Comparison of ENCODE assay signal across 9 cellular contexts in the genomic region with DNA sequence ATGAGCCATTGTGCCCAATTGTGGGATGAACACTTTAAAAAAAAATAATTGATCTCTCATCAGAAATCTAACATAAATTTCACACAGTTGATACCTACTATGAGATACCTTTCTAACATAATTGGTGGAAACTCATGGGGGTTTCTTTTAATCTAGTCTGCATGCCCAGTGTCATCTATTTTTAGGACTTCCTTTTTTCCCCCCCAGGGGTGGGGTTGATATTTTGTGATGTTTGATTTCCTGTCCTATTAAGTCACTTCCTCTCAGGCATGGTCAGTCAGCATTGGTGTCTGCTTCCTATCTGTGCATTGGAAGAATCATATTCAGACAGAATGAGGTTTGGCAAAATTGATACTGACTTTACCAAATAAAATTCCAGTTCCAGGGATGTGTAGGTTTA.
DNase-seq lines count a peak whose midpoint lies in the region; ATAC-seq and TF ChIP-seq lines count a peak whose summit lies in the region.
"Had no signal": no experiment of that assay in that cellular context is flagged by ENCODE, and none has a peak within 500 bp of the region (broad histone marks: within the 10 kb centered on the region; RNA-seq: fewer than 3 reads in every experiment).

No MANE protein-coding gene starts in this region.

- H3K27me3 Mint-ChIP-seq in activated naive CD8-positive, alpha-beta T cell treated with anti-CD3 and anti-CD28 coated beads, Interleukin-2, amount 50 U/mL, for 24 hours, result no peaks in the 10 kb centered on the region
- H3K27me3 Mint-ChIP-seq in nephron (ENCODE audit: low read depth), result no peaks in the 10 kb centered on the region

- peak overlapping the region; percentile 56 for H3K9ac ChIP-seq in Loucy (ENCODE audit: low read depth, low read length, poor library complexity, severe bottlenecking)

- H3K9me2 ChIP-seq in Loucy (replicated peaks; ENCODE audit: low read depth, low read length), result no peaks in the 10 kb centered on the region

- H3K27me3 ChIP-seq in Loucy (ENCODE audit: insufficient read depth, low read length, poor library complexity, severe bottlenecking), result no peaks in the 10 kb centered on the region

- H3F3A ChIP-seq in Loucy (ENCODE audit: low read depth), result 0 out of 2 replicates have a peak, but pooled peaks cover 5% of the 10 kb centered on the region

- no peak overlapping the region for H2AFZ ChIP-seq in Loucy (ENCODE audit: low read length)

- peak overlapping the region; percentile 32 for H3K4me3 Mint-ChIP-seq in activated naive CD8-positive, alpha-beta T cell treated with anti-CD3 and anti-CD28 coated beads, Interleukin-2, amount 50 U/mL, for 24 hours
- peak overlapping the region; percentile 17 to 28 (median 26) for H3K4me3 Mint-ChIP-seq in nephron

- DNase-seq in CMK (ENCODE audit: low read depth) (peak; percentile 33), NCI-H69 (lab: John Stamatoyannopoulos, UW) (no peak), SHP77 treated with DMSO at 0.1 percent for 48 hours (lab: John Stamatoyannopoulos, UW) (no peak), NCI-H187 treated with DMSO at 0.1 percent for 48 hours (lab: John Stamatoyannopoulos, UW) (no peak)
- DNase-seq in activated naive CD8-positive, alpha-beta T cell treated with anti-CD3 and anti-CD28 coated beads, Interleukin-2, amount 50 U/mL, for 24 hours, result no peak
- DNase-seq: NCI-H1694 had no signal

- H3K9me3 Mint-ChIP-seq in activated naive CD8-positive, alpha-beta T cell treated with anti-CD3 and anti-CD28 coated beads, Interleukin-2, amount 50 U/mL, for 24 hours, result no peaks in the 10 kb centered on the region
- H3K9me3 Mint-ChIP-seq in nephron, result no peaks in the 10 kb centered on the region

- peaks cover 55% of the 10 kb centered on the region for H3K4me1 ChIP-seq in Loucy (ENCODE audit: insufficient read depth, low read length, poor library complexity, severe bottlenecking)

- H3K79me2 ChIP-seq in Loucy (ENCODE audit: insufficient read depth, low read length), result peaks cover 96% of the 10 kb centered on the region

- no peak for ATAC-seq in activated naive CD8-positive, alpha-beta T cell treated with anti-CD3 and anti-CD28 coated beads, Interleukin-2, amount 50 U/mL, for 24 hours
- ATAC-seq in HG03342 (IDR thresholded peaks at IDR 0.05; ENCODE audit: unreplicated experiment), result no peak

- H3K27ac Mint-ChIP-seq in activated naive CD8-positive, alpha-beta T cell treated with anti-CD3 and anti-CD28 coated beads, Interleukin-2, amount 50 U/mL, for 24 hours, result peak overlapping the region; percentile 79
- H3K27ac Mint-ChIP-seq in nephron, result no peak overlapping the region

- no peaks in the 10 kb centered on the region for H3K9me3 ChIP-seq in Loucy (ENCODE audit: insufficient read depth, low read depth, low read length)

- TF ChIP-seq CTCF in Loucy (conservative IDR thresholded peaks at IDR 0.05; ENCODE audit: low read length) (no peak), nephron (IDR thresholded peaks at IDR 0.05; ENCODE audit: unreplicated experiment in 3 of 3) (no peak)

- peak overlapping the region; percentile 77 for H3K4me2 ChIP-seq in Loucy (ENCODE audit: low read depth, low read length, poor library complexity, severe bottlenecking)

- H4K20me1 ChIP-seq in Loucy (ENCODE audit: insufficient read depth, low read length, poor library complexity, severe bottlenecking), result peaks cover 22% of the 10 kb centered on the region

- H3K4me3 ChIP-seq in Loucy (ENCODE audit: low read length, poor library complexity, severe bottlenecking), result peak overlapping the region; percentile 58

- peaks cover 16% of the 10 kb centered on the region for H3K36me3 Mint-ChIP-seq in activated naive CD8-positive, alpha-beta T cell treated with anti-CD3 and anti-CD28 coated beads, Interleukin-2, amount 50 U/mL, for 24 hours (ENCODE audit: low read depth)
- peaks cover 17% of the 10 kb centered on the region for H3K36me3 Mint-ChIP-seq in nephron (ENCODE audit: low read depth)

- peaks cover 69% of the 10 kb centered on the region for H3K4me1 Mint-ChIP-seq in activated naive CD8-positive, alpha-beta T cell treated with anti-CD3 and anti-CD28 coated beads, Interleukin-2, amount 50 U/mL, for 24 hours
- peaks cover 45% of the 10 kb centered on the region for H3K4me1 Mint-ChIP-seq in nephron

- no peaks in the 10 kb centered on the region; the same call in 1 of the 2 replicates for H3K36me3 ChIP-seq in Loucy (ENCODE audit: insufficient read depth, low read length)
